8 cellular contexts compared by ENCODE assay signal in genomic region chr2:190119257-190119656, GRCh38. TPM values are rescaled to one million over a fixed set of nuclear protein-coding genes. Genes with fewer than 3 reads are reported as not detected.
DNase-seq lines count a peak whose midpoint lies in the region; ATAC-seq and TF ChIP-seq lines count a peak whose summit lies in the region.

No MANE protein-coding gene starts in this region.

- POLR2A ChIA-PET in SK-N-SH (lab: Yijun Ruan, JAX), result no interaction called here

- no peaks in the 10 kb centered on the region for H3K27me3 ChIP-seq in heart left ventricle
- no peaks in the 10 kb centered on the region for H3K27me3 ChIP-seq in osteoblast (ENCODE audit: insufficient read depth, low read length)
- no peaks in the 10 kb centered on the region for H3K27me3 ChIP-seq in SK-N-SH (ENCODE audit: insufficient read depth)

- H3K79me2 ChIP-seq in osteoblast (ENCODE audit: insufficient read depth, low read length) (no peaks in the 10 kb centered on the region), SK-N-SH (ENCODE audit: insufficient read depth) (no peaks in the 10 kb centered on the region)

- ATAC-seq in GM18868 (IDR thresholded peaks at IDR 0.05; ENCODE audit: unreplicated experiment) (peak; percentile 41), heart left ventricle (peak; percentile 32 to 84 (median 62)), GM19351 (IDR thresholded peaks at IDR 0.05; ENCODE audit: unreplicated experiment) (no peak)
- peak; percentile 57 to 80 for ATAC-seq in activated T-cell treated with anti-CD3 and anti-CD28 coated beads, Interleukin-2, amount 50 U/mL, for 4 hours

- no peaks in the 10 kb centered on the region for H3K9me2 ChIP-seq in SK-N-SH

- H3K9me3 ChIP-seq in heart left ventricle, result no peaks in the 10 kb centered on the region
- no peaks in the 10 kb centered on the region for H3K9me3 ChIP-seq in osteoblast (ENCODE audit: low read depth, low read length)
- no peaks in the 10 kb centered on the region for H3K9me3 ChIP-seq in SK-N-SH

- H3K9me3 Mint-ChIP-seq in activated T-cell treated with anti-CD3 and anti-CD28 coated beads, Interleukin-2, amount 50 U/mL, for 4 hours, result no peaks in the 10 kb centered on the region

- no peak for TF ChIP-seq CTCF in heart left ventricle (IDR thresholded peaks at IDR 0.05)
- TF ChIP-seq CTCF in osteoblast (IDR thresholded peaks at IDR 0.05; ENCODE audit: extremely low read depth, low read depth, low read length), result no peak
- TF ChIP-seq CTCF in SK-N-SH (IDR thresholded peaks at IDR 0.05), result no peak

- no peaks in the 10 kb centered on the region for H3F3A ChIP-seq in SK-N-SH (replicated peaks; ENCODE audit: insufficient read depth)

- CTCF ChIA-PET in SK-N-SH (lab: Yijun Ruan, JAX), result interaction anchor here (5.0 kb wide), 1 partner anchor 30 kb away, joined by 38 read pairs; no protein-coding TSS in a partner anchor

- peak; percentile 20 for DNase-seq in activated T-cell treated with anti-CD3 and anti-CD28 coated beads, Interleukin-2, amount 50 U/mL, for 4 hours
- peak in 3 of 5 donors; percentile 13 to 31 (median 19) for DNase-seq in heart left ventricle
- DNase-seq in osteoblast (ENCODE audit: insufficient read length, low spot score, missing footprints), result peak; percentile 45
- no peak for DNase-seq in SK-N-SH
- DNase-seq in H4 (ENCODE audit: low spot score), result no peak
- no peak for DNase-seq in RKO (ENCODE audit: low spot score)

- TF ChIP-seq RAD21 in SK-N-SH (IDR thresholded peaks at IDR 0.05; ENCODE audit: low read length), result no peak

- no peak overlapping the region for H3K9ac ChIP-seq in SK-N-SH

- H3K4me3 ChIP-seq in heart left ventricle (peak overlapping the region in 8 of 12 donors; percentile 31 to 55 (median 40)), osteoblast (ENCODE audit: insufficient read depth, low read length) (peak overlapping the region; percentile 23), SK-N-SH (ENCODE audit: low read depth in 2 of 2, low read length in 1 of 2) (no peak overlapping the region)

- 51 to 75% (median 55%) methylated on average over 14 of the region's 14 CpGs for WGBS in heart left ventricle, 4 donors
- WGBS in SK-N-SH (ENCODE audit: low lambda C conversion rate), result 89% methylated on average over 14 of the region's 14 CpGs

- no peak for TF ChIP-seq POLR2A in heart left ventricle (IDR thresholded peaks at IDR 0.05)

- no peak overlapping the region for H2AFZ ChIP-seq in osteoblast (ENCODE audit: low read length)
- H2AFZ ChIP-seq in SK-N-SH (ENCODE audit: low read depth), result no peak overlapping the region

- no peak for TF ChIP-seq EP300 in SK-N-SH (IDR thresholded peaks at IDR 0.05; ENCODE audit: borderline replicate concordance in 1 of 2, low read depth in 1 of 2, low read length in 1 of 2)

- H3K4me3 Mint-ChIP-seq in activated T-cell treated with anti-CD3 and anti-CD28 coated beads, Interleukin-2, amount 50 U/mL, for 4 hours, result peak overlapping the region; percentile 31

- peak overlapping the region; percentile 35 for H3K4me2 ChIP-seq in osteoblast (ENCODE audit: insufficient read depth, low read length)
- H3K4me2 ChIP-seq in SK-N-SH, result no peak overlapping the region

- H3K4me1 ChIP-seq in heart left ventricle (peaks cover 0 to 6% (median 0%) of the 10 kb centered on the region in 12 donors), osteoblast (ENCODE audit: insufficient read depth, low read length) (peaks cover 8% of the 10 kb centered on the region), SK-N-SH (ENCODE audit: control insufficient read depth in 1 of 2, insufficient read depth in 2 of 2, low read depth in 1 of 2, low read length in 1 of 2) (no peaks in the 10 kb centered on the region)

- H3K36me3 Mint-ChIP-seq in activated T-cell treated with anti-CD3 and anti-CD28 coated beads, Interleukin-2, amount 50 U/mL, for 4 hours (ENCODE audit: insufficient read depth), result no peaks in the 10 kb centered on the region

- no peaks in the 10 kb centered on the region for H3K27me3 Mint-ChIP-seq in activated T-cell treated with anti-CD3 and anti-CD28 coated beads, Interleukin-2, amount 50 U/mL, for 4 hours (ENCODE audit: low read depth)

- H3K27ac ChIP-seq in heart left ventricle (no peak overlapping the region), osteoblast (ENCODE audit: low read depth, low read length) (no peak overlapping the region), SK-N-SH (ENCODE audit: low read depth in 2 of 2, low read length in 1 of 2) (no peak overlapping the region)

- H3K36me3 ChIP-seq in heart left ventricle (no peaks in the 10 kb centered on the region), osteoblast (ENCODE audit: insufficient read depth, low read length) (no peaks in the 10 kb centered on the region), SK-N-SH (replicated peaks in 1 of 2; ENCODE audit: control insufficient read depth in 1 of 2, insufficient read depth in 2 of 2, low read length in 1 of 2) (no peaks in the 10 kb centered on the region)

- H3K4me1 Mint-ChIP-seq in activated T-cell treated with anti-CD3 and anti-CD28 coated beads, Interleukin-2, amount 50 U/mL, for 4 hours (ENCODE audit: low read depth), result peaks cover 12% of the 10 kb centered on the region

- intact Hi-C loops in heart left ventricle (cut with DNase I), result no loop called here

- no peaks in the 10 kb centered on the region for H4K20me1 ChIP-seq in osteoblast (ENCODE audit: insufficient read depth, low read length)
- H4K20me1 ChIP-seq in SK-N-SH (ENCODE audit: insufficient read depth), result no peaks in the 10 kb centered on the region

TF ChIP-seq in SK-N-SH, 30 proteins besides CTCF, POLR2A, EP300 and RAD21:
- TF ChIP-seq RCOR1 (IDR thresholded peaks at IDR 0.05; ENCODE audit: low read length), result no peak
- TF ChIP-seq GATA2 (CRISPR knock-in tag; IDR thresholded peaks at IDR 0.05), result no peak
TF ChIP-seq in SK-N-SH: peak in this region for 0.

RNA-seq across cellular contexts. Expression of gene MSTN, which starts 56.7 kb away (rescaled TPM):
- total RNA-seq in activated T-cell treated with anti-CD3 and anti-CD28 coated beads, Interleukin-2, amount 50 U/mL, for 4 hours, result not detected
- total RNA-seq in heart left ventricle (1 to 10 TPM in 1 of 9 donors, under 1 TPM in 3, not detected in 5; 0.11 to 1.1 (median 0.29) TPM), osteoblast (under 0.01 TPM in 1 of 2 replicates, not detected in the other)
- polyA plus RNA-seq in heart left ventricle (under 1 TPM; 0.01 to 0.08 TPM), SK-N-SH (2012; rRNA removed) (0.05 and 0.13 TPM in 2 replicates)
- 0.03 and 0.08 TPM in 2 replicates for polyA plus RNA-seq in SK-N-SH (2012; cell fraction: cytosol; rRNA removed)
- polyA plus RNA-seq in SK-N-SH (2012; cell fraction: nucleus; rRNA removed), result 0.13 and 0.37 TPM in 2 replicates
- total RNA-seq in H4 (2014; rRNA removed; shearing (Covaris generic)), result not detected in 2 replicates

Comparison
In these comparisons a context has a peak if more than half of its experiments do, and no peak if none do; other contexts are left out.
1. DNase-seq: peak in activated T-cell treated with anti-CD3 and anti-CD28 coated beads, Interleukin-2, amount 50 U/mL, for 4 hours (single experiment), heart left ventricle (3 of 5) and osteoblast (single experiment); none in SK-N-SH (single experiment), H4 (single experiment) and RKO (single experiment).
2. H3K4me3 ChIP-seq: peak in heart left ventricle (8 of 12) and osteoblast (single experiment); none in SK-N-SH (0 of 2).